Comparison of ENCODE assay signal across 12 cellular contexts in the genomic region with DNA sequence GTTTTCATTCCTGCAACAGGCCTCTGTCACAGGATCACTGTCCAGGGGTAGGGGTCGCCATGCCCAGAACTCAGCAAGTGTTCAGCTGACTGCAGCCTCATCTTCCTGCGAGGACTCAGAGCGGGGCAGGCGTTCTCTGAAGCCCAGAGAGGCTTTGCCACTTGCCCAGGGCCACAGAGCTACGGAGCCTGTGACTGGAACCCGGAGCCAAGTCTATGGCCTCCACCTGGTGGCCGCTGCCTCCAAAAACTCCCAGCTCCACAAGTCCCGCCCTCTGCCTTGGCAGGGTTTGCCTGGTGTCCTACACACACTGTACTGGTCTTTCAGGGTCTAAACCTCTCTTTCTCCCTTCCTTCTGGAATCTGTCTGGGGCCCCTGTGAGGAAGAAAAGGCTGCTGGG. TPM values are rescaled to one million over a fixed set of nuclear protein-coding genes. Genes with fewer than 3 reads are reported as not detected.
DNase-seq lines count a peak whose midpoint lies in the region; ATAC-seq and TF ChIP-seq lines count a peak whose summit lies in the region.
"Had no signal": no experiment of that assay in that cellular context is flagged by ENCODE, and none has a peak within 500 bp of the region (broad histone marks: within the 10 kb centered on the region; RNA-seq: fewer than 3 reads in every experiment).

No MANE protein-coding gene starts in this region.

- H3K4me1 Mint-ChIP-seq in endothelial cell (ENCODE audit: unreplicated experiment) = peaks cover 34% of the 10 kb centered on the region
- peaks cover 29% of the 10 kb centered on the region for H3K4me1 Mint-ChIP-seq in neural progenitor cell
- H3K4me1 Mint-ChIP-seq in osteocyte (ENCODE audit: unreplicated experiment) = peaks cover 2% of the 10 kb centered on the region

- H3K4me3 Mint-ChIP-seq in endothelial cell (ENCODE audit: unreplicated experiment) (no peak overlapping the region), neural progenitor cell (peak overlapping the region; percentile 38), osteocyte (ENCODE audit: unreplicated experiment) (no peak overlapping the region)
- H3K4me3 Mint-ChIP-seq: activated CD8-positive, alpha-beta T cell treated with anti-CD3 and anti-CD28 coated beads, Interleukin-2, amount 10 ng/mL, durations not matched to agents 7 days and 5 days had no signal

- no peak overlapping the region for H3K9ac ChIP-seq in neural progenitor cell

- no peaks in the 10 kb centered on the region for H3F3A ChIP-seq in neural progenitor cell (ENCODE audit: low read depth)

- H3K36me3 ChIP-seq in neural progenitor cell = no peaks in the 10 kb centered on the region

- TF ChIP-seq CTCF in endothelial cell (IDR thresholded peaks at IDR 0.05; ENCODE audit: unreplicated experiment) (no peak), neural progenitor cell (IDR thresholded peaks at IDR 0.05) (no peak), osteocyte (IDR thresholded peaks at IDR 0.05) (no peak)

- H3K79me2 ChIP-seq in neural progenitor cell (ENCODE audit: low read depth) = no peaks in the 10 kb centered on the region

- H4K20me1 ChIP-seq in neural progenitor cell (ENCODE audit: low read depth) = no peaks in the 10 kb centered on the region

- H3K27me3 Mint-ChIP-seq in endothelial cell (ENCODE audit: unreplicated experiment) = peaks cover 4% of the 10 kb centered on the region
- peaks cover 5% of the 10 kb centered on the region for H3K27me3 Mint-ChIP-seq in neural progenitor cell (ENCODE audit: insufficient read depth, low read depth)
- peaks cover 18% of the 10 kb centered on the region for H3K27me3 Mint-ChIP-seq in osteocyte (ENCODE audit: unreplicated experiment)

- H3K27ac Mint-ChIP-seq in endothelial cell (ENCODE audit: unreplicated experiment) (peak overlapping the region; percentile 86), neural progenitor cell (peak overlapping the region; percentile 52), osteocyte (ENCODE audit: unreplicated experiment) (no peak overlapping the region)
- H3K27ac Mint-ChIP-seq: activated CD8-positive, alpha-beta T cell treated with anti-CD3 and anti-CD28 coated beads, Interleukin-2, amount 10 ng/mL, durations not matched to agents 7 days and 5 days; activated T-helper 2 cell treated with anti-CD3 and anti-CD28 coated beads, Interferon-gamma antibody, Interleukin-2, Interleukin-4, amounts not matched to agents 10 μg/mL and 5 μg/mL and 100 μg/mL, durations not matched to agents 14 hours and 24 hours and 36 hours had no signal

- H2AFZ ChIP-seq in neural progenitor cell (replicated peaks) = no peak overlapping the region

- no peaks in the 10 kb centered on the region for H3K9me3 Mint-ChIP-seq in endothelial cell (ENCODE audit: unreplicated experiment)
- no peaks in the 10 kb centered on the region for H3K9me3 Mint-ChIP-seq in neural progenitor cell
- no peaks in the 10 kb centered on the region for H3K9me3 Mint-ChIP-seq in osteocyte (ENCODE audit: unreplicated experiment)
- H3K9me3 Mint-ChIP-seq: activated T-helper 2 cell treated with anti-CD3 and anti-CD28 coated beads, Interferon-gamma antibody, Interleukin-2, Interleukin-4, amounts not matched to agents 10 μg/mL and 5 μg/mL and 100 μg/mL, durations not matched to agents 14 hours and 24 hours and 36 hours had no signal

- TF ChIP-seq EP300 in Ishikawa (IDR thresholded peaks at IDR 0.05; ENCODE audit: borderline replicate concordance) = no peak

- H3K4me1 ChIP-seq in neural progenitor cell = peaks cover 16% of the 10 kb centered on the region

- no peaks in the 10 kb centered on the region for H3K27me3 ChIP-seq in neural progenitor cell

- no peaks in the 10 kb centered on the region for H3K9me3 ChIP-seq in neural progenitor cell (ENCODE audit: low read depth)

- no peak overlapping the region for H3K27ac ChIP-seq in neural progenitor cell

- DNase-seq in D341Med (ENCODE audit: low spot score) (peak; percentile 37), endothelial cell (ENCODE audit: low spot score) (no peak), neural progenitor cell (ENCODE audit: low spot score) (peak; percentile 33), cerebellum (ENCODE audit: low spot score) (no peak), osteocyte (ENCODE audit: extremely low spot score, unreplicated experiment) (no peak)
- no peak for DNase-seq in central memory CD4-positive, alpha-beta T cell
- DNase-seq: activated CD8-positive, alpha-beta T cell treated with anti-CD3 and anti-CD28 coated beads, Interleukin-2, amount 10 ng/mL, durations not matched to agents 7 days and 5 days; anterior cingulate cortex had no signal

- peak overlapping the region; percentile 62 for H3K4me2 ChIP-seq in neural progenitor cell

- TF ChIP-seq RAD21 in Ishikawa (IDR thresholded peaks at IDR 0.05; ENCODE audit: low read depth) = peak; percentile 20; the same call in 1 of the 2 replicates

- H3K4me3 ChIP-seq in neural progenitor cell = no peak overlapping the region
- H3K4me3 ChIP-seq: GM12878 had no signal

- H3K36me3 Mint-ChIP-seq in endothelial cell (ENCODE audit: low read depth, unreplicated experiment) (no peaks in the 10 kb centered on the region), neural progenitor cell (no peaks in the 10 kb centered on the region), osteocyte (ENCODE audit: unreplicated experiment) (no peaks in the 10 kb centered on the region)

- ATAC-seq in HG03196 (IDR thresholded peaks at IDR 0.05; ENCODE audit: unreplicated experiment) = no peak
- ATAC-seq: activated CD8-positive, alpha-beta T cell treated with anti-CD3 and anti-CD28 coated beads, Interleukin-2, amount 10 ng/mL, durations not matched to agents 7 days and 5 days; GM12878 had no signal

TF ChIP-seq in Ishikawa, 13 proteins besides CTCF, POLR2A, EP300 and RAD21:
- TF ChIP-seq TEAD4 (IDR thresholded peaks at IDR 0.05) (no peak), NFIC (IDR thresholded peaks at IDR 0.05) (no peak), ZBTB7A (IDR thresholded peaks at IDR 0.05; ENCODE audit: low read depth) (no peak), USF1 (IDR thresholded peaks at IDR 0.05) (no peak)

RNA-seq across cellular contexts. Expression of gene PPP1R13B, which starts 8.7 kb away (rescaled TPM):
- 63.9 TPM for total RNA-seq in endothelial cell (ENCODE audit: unreplicated experiment)
- 2.4 and 2.5 TPM in 2 replicates for total RNA-seq in neural progenitor cell (ENCODE audit: low replicate concordance)
- total RNA-seq in cerebellum = 15.6 TPM
- total RNA-seq in osteocyte = 7.9 and 9.0 TPM in 2 replicates

Comparison
In these comparisons a context has a peak if more than half of its experiments do, and no peak if none do; other contexts are left out.
1. DNase-seq: peak in D341Med (single experiment) and neural progenitor cell (single experiment); none in endothelial cell (single experiment), cerebellum (single experiment), central memory CD4-positive, alpha-beta T cell (single experiment) and osteocyte (single experiment).